ENCODE assay signal across 14 cellular contexts in the genomic region with DNA sequence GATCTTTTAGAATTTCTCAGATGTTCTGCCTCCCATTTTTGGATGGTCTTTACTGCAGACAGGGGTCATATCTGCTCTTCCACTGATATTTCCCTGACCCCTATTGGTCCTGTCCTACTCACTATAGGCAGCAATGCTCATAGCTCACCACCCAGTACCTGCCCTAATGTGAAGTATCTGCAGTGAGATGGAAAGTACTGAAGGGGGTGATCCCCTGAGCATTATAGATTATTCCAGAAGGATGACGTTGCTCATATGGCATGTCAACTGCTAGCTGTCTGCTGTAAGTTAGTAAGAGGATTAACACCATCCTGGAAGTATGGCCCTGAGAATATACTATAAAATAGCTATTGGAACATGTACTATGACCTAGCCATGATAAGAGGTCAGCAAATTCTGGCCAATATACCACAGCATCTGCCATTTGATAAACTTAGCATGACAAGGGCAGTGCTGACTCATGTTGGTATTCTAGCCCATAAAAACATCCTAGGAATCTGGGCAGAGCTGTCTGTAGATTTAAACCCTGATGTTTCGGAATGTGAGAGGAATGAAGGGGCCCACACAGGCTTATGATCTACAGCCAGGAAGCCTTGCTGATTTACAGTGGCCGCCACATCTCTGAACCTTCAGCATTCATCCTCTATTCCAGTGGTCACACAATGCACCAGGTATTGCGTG.
A peak's percentile ranks its signal among the peaks of the same experiment; 100 is the strongest.
DNase-seq lines count a peak whose midpoint lies in the region; ATAC-seq and TF ChIP-seq lines count a peak whose summit lies in the region.
"Had no signal": no experiment of that assay in that cellular context is flagged by ENCODE, and none has a peak within 500 bp of the region (broad histone marks: within the 10 kb centered on the region; RNA-seq: fewer than 3 reads in every experiment).

No MANE protein-coding gene starts in this region.

- peaks cover 52% of the 10 kb centered on the region for H3K4me1 Mint-ChIP-seq in osteocyte (ENCODE audit: unreplicated experiment)
- H3K4me1 Mint-ChIP-seq: central memory CD8-positive, alpha-beta T cell; stimulated activated memory B cell treated with anti-CD40 and anti-IgM and Interleukin-4, amounts not matched to agents 10 μg/mL and 1 μg/mL and 100 μg/mL, for 72 hours had no signal

- DNase-seq in GM04503 (ENCODE audit: low read depth), result peak; percentile 66
- peak; percentile 9 for DNase-seq in NCI-H460 (ENCODE audit: extremely low read depth, low read depth)
- DNase-seq in fibroblast of gingiva (ENCODE audit: low read depth), result peak; percentile 19
- DNase-seq in osteocyte (ENCODE audit: extremely low spot score, unreplicated experiment), result peak; percentile 36
- no peak for DNase-seq in uterus
- no peak for DNase-seq in NCI-H510A (lab: John Stamatoyannopoulos, UW)
- no peak for DNase-seq in DMS 273 (lab: John Stamatoyannopoulos, UW; ENCODE audit: unreplicated experiment)
- DNase-seq: activated T-cell treated with anti-CD3 and anti-CD28 coated beads, Interleukin-2, amount 50 U/mL, for 1 hour; DND-41; NCI-H1417; stimulated activated CD4-positive, alpha-beta T cell treated with anti-CD3 and anti-CD28 coated beads, Interleukin-15, amount 100 ng/mL, for 24 hours had no signal

- no peak for TF ChIP-seq POLR2A in uterus (IDR thresholded peaks at IDR 0.05)

- no peak overlapping the region for H3K27ac ChIP-seq in uterus

- no peaks in the 10 kb centered on the region for H3K27me3 Mint-ChIP-seq in osteocyte (ENCODE audit: unreplicated experiment)
- H3K27me3 Mint-ChIP-seq: central memory CD8-positive, alpha-beta T cell; stimulated activated memory B cell treated with anti-CD40 and anti-IgM and Interleukin-4, amounts not matched to agents 10 μg/mL and 1 μg/mL and 100 μg/mL, for 72 hours had no signal

- ATAC-seq in HG02973 (IDR thresholded peaks at IDR 0.05; ENCODE audit: unreplicated experiment), result no peak
- ATAC-seq: stimulated activated memory B cell treated with anti-CD40 and anti-IgM and Interleukin-4, amounts not matched to agents 10 μg/mL and 1 μg/mL and 100 μg/mL, for 72 hours had no signal

- H3K4me3 Mint-ChIP-seq in osteocyte (ENCODE audit: unreplicated experiment), result no peak overlapping the region
- H3K4me3 Mint-ChIP-seq: central memory CD8-positive, alpha-beta T cell; stimulated activated memory B cell treated with anti-CD40 and anti-IgM and Interleukin-4, amounts not matched to agents 10 μg/mL and 1 μg/mL and 100 μg/mL, for 72 hours had no signal

- peaks cover 0 to 18% of the 10 kb centered on the region in 2 donors for H3K4me1 ChIP-seq in uterus

- intact Hi-C loops in uterus (cut with DNase I; ENCODE audit: low total_unique reads), result no loop called here

- peaks cover 6% of the 10 kb centered on the region for H3K9me3 Mint-ChIP-seq in osteocyte (ENCODE audit: unreplicated experiment)
- H3K9me3 Mint-ChIP-seq: central memory CD8-positive, alpha-beta T cell had no signal

- H3K36me3 ChIP-seq in uterus, result no peaks in the 10 kb centered on the region

- no peak overlapping the region for H3K4me3 ChIP-seq in uterus

- peaks cover under 1% of the 10 kb centered on the region for H3K36me3 Mint-ChIP-seq in osteocyte (ENCODE audit: unreplicated experiment)
- H3K36me3 Mint-ChIP-seq: stimulated activated memory B cell treated with anti-CD40 and anti-IgM and Interleukin-4, amounts not matched to agents 10 μg/mL and 1 μg/mL and 100 μg/mL, for 72 hours had no signal

- TF ChIP-seq CTCF in osteocyte (IDR thresholded peaks at IDR 0.05) (no peak), uterus (IDR thresholded peaks at IDR 0.05) (no peak)

- no peaks in the 10 kb centered on the region for H3K27me3 ChIP-seq in uterus

- H3K27ac Mint-ChIP-seq in osteocyte (ENCODE audit: unreplicated experiment), result peak overlapping the region; percentile 43
- H3K27ac Mint-ChIP-seq: stimulated activated memory B cell treated with anti-CD40 and anti-IgM and Interleukin-4, amounts not matched to agents 10 μg/mL and 1 μg/mL and 100 μg/mL, for 72 hours had no signal

- no peaks in the 10 kb centered on the region for H3K9me3 ChIP-seq in uterus

Comparison
In these comparisons a context has a peak if more than half of its experiments do, and no peak if none do; other contexts are left out.
1. DNase-seq: peak in GM04503 (single experiment), NCI-H460 (single experiment), fibroblast of gingiva (single experiment) and osteocyte (single experiment); none in uterus (0 of 2), NCI-H510A (single experiment) and DMS 273 (single experiment).